Comparison of ENCODE assay signal across 19 cellular contexts in genomic region chr2:198628596-198628995, GRCh38.
"Had no signal": no experiment of that assay in that cellular context is flagged by ENCODE, and none has a peak within 500 bp of the region (broad histone marks: within the 10 kb centered on the region; RNA-seq: fewer than 3 reads in every experiment).

No MANE protein-coding gene starts in this region.

- ATAC-seq: naive thymus-derived CD4-positive, alpha-beta T cell; pancreas; right cardiac atrium; stimulated activated effector memory CD8-positive, alpha-beta T cell treated with anti-CD3 and anti-CD28 coated beads, Interleukin-12 subunit alpha, Interleukin-12 subunit beta, amount 100 ng/mL, for 72 hours; upper lobe of right lung had no signal

- H3K36me3 Mint-ChIP-seq: naive thymus-derived CD4-positive, alpha-beta T cell; stimulated activated effector memory CD8-positive, alpha-beta T cell treated with anti-CD3 and anti-CD28 coated beads, Interleukin-12 subunit alpha, Interleukin-12 subunit beta, amount 100 ng/mL, for 72 hours had no signal

- H3K4me3 Mint-ChIP-seq: naive thymus-derived CD4-positive, alpha-beta T cell; stimulated activated effector memory CD8-positive, alpha-beta T cell treated with anti-CD3 and anti-CD28 coated beads, Interleukin-12 subunit alpha, Interleukin-12 subunit beta, amount 100 ng/mL, for 72 hours; stimulated activated naive CD8-positive, alpha-beta T cell treated with anti-CD3 and anti-CD28 coated beads, Interleukin-15, Interleukin-2, amounts not matched to agents 100 ng/mL and 50 ng/mL, for 24 hours had no signal

- H3K79me2 ChIP-seq: hepatocyte had no signal

- H3K4me2 ChIP-seq: hepatocyte, smooth muscle cell had no signal

- H3K36me3 ChIP-seq: esophagus squamous epithelium, pancreas, tibial nerve, upper lobe of right lung, vagina had no signal

- H2AFZ ChIP-seq: hepatocyte had no signal

- H3K9me3 Mint-ChIP-seq: naive thymus-derived CD4-positive, alpha-beta T cell; stimulated activated naive CD8-positive, alpha-beta T cell treated with anti-CD3 and anti-CD28 coated beads, Interleukin-15, Interleukin-2, amounts not matched to agents 100 ng/mL and 50 ng/mL, for 24 hours had no signal

- H3K27me3 ChIP-seq: esophagus squamous epithelium, hepatocyte, tibial nerve, upper lobe of right lung, vagina had no signal

- H3K4me1 ChIP-seq: esophagus squamous epithelium, pancreas, tibial nerve, upper lobe of right lung, vagina had no signal

- H3K9me3 ChIP-seq: esophagus squamous epithelium, pancreas, tibial nerve, upper lobe of right lung, vagina had no signal

- H3K4me1 Mint-ChIP-seq: naive thymus-derived CD4-positive, alpha-beta T cell; stimulated activated effector memory CD8-positive, alpha-beta T cell treated with anti-CD3 and anti-CD28 coated beads, Interleukin-12 subunit alpha, Interleukin-12 subunit beta, amount 100 ng/mL, for 72 hours had no signal

- DNase-seq: effector memory CD4-positive, alpha-beta T cell; esophagus squamous epithelium; foreskin melanocyte; head of caudate nucleus; kidney glomerular epithelial cell; naive thymus-derived CD4-positive, alpha-beta T cell; nucleus accumbens; pancreas; right cardiac atrium; stimulated activated CD4-positive, alpha-beta T cell treated with anti-CD3 and anti-CD28 coated beads, Interleukin-4, amount 100 ng/mL, for 1 hour; stimulated activated CD8-positive, alpha-beta memory T cell treated with anti-CD3 and anti-CD28 coated beads, Interleukin-4, amount 100 ng/mL, for 48 hours; upper lobe of right lung had no signal

- H3K4me3 ChIP-seq: esophagus squamous epithelium, hepatocyte, pancreas, smooth muscle cell, tibial nerve, upper lobe of right lung, vagina had no signal

- H3K27me3 Mint-ChIP-seq: stimulated activated naive CD8-positive, alpha-beta T cell treated with anti-CD3 and anti-CD28 coated beads, Interleukin-15, Interleukin-2, amounts not matched to agents 100 ng/mL and 50 ng/mL, for 24 hours had no signal

- H3K27ac Mint-ChIP-seq: naive thymus-derived CD4-positive, alpha-beta T cell; progenitor cell of endocrine pancreas; stimulated activated effector memory CD8-positive, alpha-beta T cell treated with anti-CD3 and anti-CD28 coated beads, Interleukin-12 subunit alpha, Interleukin-12 subunit beta, amount 100 ng/mL, for 72 hours; stimulated activated naive CD8-positive, alpha-beta T cell treated with anti-CD3 and anti-CD28 coated beads, Interleukin-15, Interleukin-2, amounts not matched to agents 100 ng/mL and 50 ng/mL, for 24 hours had no signal

- H3K27ac ChIP-seq: esophagus squamous epithelium, hepatocyte, pancreas, tibial nerve, upper lobe of right lung, vagina had no signal
